Comparison of ENCODE assay signal across 8 cellular contexts in genomic region chr12:24948452-24948815, GRCh38. TPM values are rescaled to one million over a fixed set of nuclear protein-coding genes. Genes with fewer than 3 reads are reported as not detected.
A peak's percentile ranks its signal among the peaks of the same experiment; 100 is the strongest.
DNase-seq lines count a peak whose midpoint lies in the region; TF ChIP-seq lines count a peak whose summit lies in the region.

No MANE protein-coding gene starts in this region.

- POLR2A ChIA-PET in Caco-2 (lab: Charles Lee) = interaction anchor here (0.6 to 1.2 kb wide), 2 partner anchors 37 to 60 kb away, joined by 3 to 4 read pairs; no protein-coding TSS in a partner anchor

- no peaks in the 10 kb centered on the region for H3K9me2 ChIP-seq in GM23248 (ENCODE audit: insufficient read depth)

- no peaks in the 10 kb centered on the region for H4K20me1 ChIP-seq in GM23248 (ENCODE audit: insufficient read depth)

- peak overlapping the region; percentile 90 for H2AFZ ChIP-seq in GM23248

- in situ Hi-C loops in GM23248 (cut with MboI) = no loop called here
- in situ Hi-C loops in G401 (cut with HindIII; ENCODE audit: low sequenced_read_pairs) = no loop called here

- H3K27ac ChIP-seq in GM23248 = peak overlapping the region; percentile 63

- peak overlapping the region; percentile 88 for H3K9ac ChIP-seq in GM23248

- H3K27ac Mint-ChIP-seq in Caco-2 (ENCODE audit: unreplicated experiment) = peak overlapping the region; percentile 99
- peak overlapping the region; percentile 35 to 93 (median 76) for H3K27ac Mint-ChIP-seq in brain

- peaks cover 50% of the 10 kb centered on the region for H3K79me2 ChIP-seq in GM23248 (ENCODE audit: insufficient read depth)

- intact Hi-C loops in Caco-2 (cut with micrococcal nuclease; ENCODE audit: unreplicated experiment) = no loop called here

- BruUV-seq in Caco-2 (replicated peaks; lab: Mats Ljungman, UMichigan) = no TSS peak

- no peak for TF ChIP-seq CTCF in Caco-2 (IDR thresholded peaks at IDR 0.05; ENCODE audit: insufficient read depth in 1 of 2, low read depth in 1 of 2, low read length in 1 of 2, severe bottlenecking in 1 of 2, unreplicated experiment in 1 of 2)
- TF ChIP-seq CTCF in brain (conservative IDR thresholded peaks at IDR 0.05) = no peak

- peak overlapping the region; percentile 89 for H3K4me2 ChIP-seq in GM23248 (ENCODE audit: unreplicated experiment)

- H3K4me1 Mint-ChIP-seq in Caco-2 (ENCODE audit: low read depth, unreplicated experiment) (peaks cover 28% of the 10 kb centered on the region), brain (peaks cover 68% of the 10 kb centered on the region)

- H3K4me1 ChIP-seq in Caco-2 (peaks cover 27% of the 10 kb centered on the region), GM23248 (ENCODE audit: insufficient read depth) (peaks cover 27% of the 10 kb centered on the region)

- no peaks in the 10 kb centered on the region for H3K9me3 Mint-ChIP-seq in Caco-2 (ENCODE audit: unreplicated experiment)
- peaks cover 0 to 3% (median 0%) of the 10 kb centered on the region in 5 experiments for H3K9me3 Mint-ChIP-seq in brain

- no peaks in the 10 kb centered on the region for H3K27me3 ChIP-seq in Caco-2 (replicated peaks; ENCODE audit: control insufficient read depth, insufficient read depth, low read length)
- H3K27me3 ChIP-seq in GM23248 (replicated peaks; ENCODE audit: insufficient read depth) = no peaks in the 10 kb centered on the region

- WGBS in GM23248 (ENCODE audit: low coverage in 1 of 2, low lambda C conversion rate in 2 of 2, missing lambda C conversion rate in 2 of 2), 2 experiments = 1 to 2% methylated on average over 18 of the region's 18 CpGs

- H3K36me3 Mint-ChIP-seq in Caco-2 (ENCODE audit: insufficient read depth, unreplicated experiment) (peaks cover 44% of the 10 kb centered on the region), brain (peaks cover 10% of the 10 kb centered on the region)

- H3K9me3 ChIP-seq in Caco-2 (no peaks in the 10 kb centered on the region), GM23248 (ENCODE audit: low read depth) (no peaks in the 10 kb centered on the region)

- H3K36me3 ChIP-seq in Caco-2 (ENCODE audit: control insufficient read depth, insufficient read depth, low read length) = no peaks in the 10 kb centered on the region
- H3K36me3 ChIP-seq in GM23248 (ENCODE audit: low read depth) = peaks cover 11% of the 10 kb centered on the region; the same call in 1 of the 2 replicates

- H3K4me3 Mint-ChIP-seq in Caco-2 (ENCODE audit: unreplicated experiment) (peak overlapping the region; percentile 81), brain (peak overlapping the region; percentile 84 to 99 (median 90))

- CTCF ChIA-PET in Caco-2 (lab: Charles Lee) = no interaction called here

- H3K4me3 ChIP-seq in Caco-2 (ENCODE audit: low read depth, low read length) (peak overlapping the region; percentile 59), GM23248 (peak overlapping the region; percentile 88)

- H3F3A ChIP-seq in GM23248 (ENCODE audit: insufficient read depth) = peaks cover 28% of the 10 kb centered on the region

- peak in 1 of 2 experiments; percentile 26 for DNase-seq in Caco-2
- peak; percentile 58 for DNase-seq in GM23248
- DNase-seq in NCI-H526 (lab: John Stamatoyannopoulos, UW) = peak; percentile 63 to 74
- DNase-seq in kidney glomerular epithelial cell (lab: John Stamatoyannopoulos, UW) = peak; percentile 34
- DNase-seq in stimulated activated CD4-positive, alpha-beta T cell treated with anti-CD3 and anti-CD28 coated beads, Interleukin-4, amount 100 ng/mL, for 24 hours = peak; percentile 55
- no peak for DNase-seq in activated CD4-positive, CD25-positive, alpha-beta regulatory T cell treated with anti-CD3 and anti-CD28 coated beads, Interleukin-2, amount 50 U/mL, for 72 hours
- DNase-seq in G401 (ENCODE audit: low spot score) = no peak

- no peaks in the 10 kb centered on the region for H3K27me3 Mint-ChIP-seq in Caco-2 (ENCODE audit: insufficient read depth, unreplicated experiment)
- H3K27me3 Mint-ChIP-seq in brain = peaks cover 10% of the 10 kb centered on the region

RNA-seq across cellular contexts. Expression of gene BCAT1, which starts 0.5 kb away (rescaled TPM):
- total RNA-seq in Caco-2 (2022) = 391 and 432 TPM in 2 replicates
- 72.1 and 109 TPM in 2 replicates for total RNA-seq in GM23248 (2014; rRNA removed; shearing (Covaris generic))
- polyA plus RNA-seq in GM23248 (2016; fragmentation: Nextera tagmentation; extraction: Ambion mirVana) = 51.9 and 60.6 TPM in 2 replicates
- polyA plus RNA-seq in brain (ENCODE audit: insufficient read depth, low read depth, low replicate concordance) = 1.3 TPM
- 0.81 and 4.1 TPM in 2 replicates for total RNA-seq in G401 (2014; rRNA removed; shearing (Covaris generic))

Comparison
In these comparisons a context has a peak if more than half of its experiments do, and no peak if none do; other contexts are left out.
1. DNase-seq: peak in GM23248 (single experiment), NCI-H526 (2 of 2), kidney glomerular epithelial cell (single experiment) and stimulated activated CD4-positive, alpha-beta T cell treated with anti-CD3 and anti-CD28 coated beads, Interleukin-4, amount 100 ng/mL, for 24 hours (single experiment); none in activated CD4-positive, CD25-positive, alpha-beta regulatory T cell treated with anti-CD3 and anti-CD28 coated beads, Interleukin-2, amount 50 U/mL, for 72 hours (single experiment) and G401 (single experiment).
2. RNA of gene BCAT1, which starts 0.5 kb away (total RNA-seq): 391 to 432 TPM in Caco-2 and 72.1 to 109 TPM in GM23248; 0.81 to 4.1 TPM in G401; every median in the first group is over 10 times any median in the second.